In the genomic region with DNA sequence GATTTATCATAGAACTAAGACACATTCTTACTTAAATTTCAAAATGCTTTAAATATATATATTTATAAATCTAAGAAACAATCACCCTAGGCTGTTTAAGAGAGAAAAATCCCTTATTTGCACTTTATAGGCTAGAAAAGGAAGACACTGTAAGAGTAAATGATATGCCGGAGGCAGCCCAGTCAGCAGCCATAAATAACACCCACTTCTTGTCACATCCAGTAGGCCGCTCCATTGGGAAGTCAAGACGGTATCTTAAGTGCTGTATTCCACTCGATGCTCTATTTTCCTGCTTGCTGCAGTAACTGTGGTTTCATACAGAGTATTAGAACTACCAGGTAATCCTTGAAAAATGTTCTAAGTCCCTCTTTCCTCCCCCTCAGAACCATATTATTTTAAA, we compare ENCODE assay signal across 21 cellular contexts.
"Had no signal": no experiment of that assay in that cellular context is flagged by ENCODE, and none has a peak within 500 bp of the region (broad histone marks: within the 10 kb centered on the region; RNA-seq: fewer than 3 reads in every experiment).

No MANE protein-coding gene starts in this region.

- DNase-seq: cortex of kidney; effector memory CD8-positive, alpha-beta T cell; erythroblast; esophagus squamous epithelium; foreskin melanocyte; glutamatergic neuron; heart right ventricle; hippocampal formation; left cardiac atrium; left ventricle myocardium inferior; lower lobe of right lung; naive thymus-derived CD8-positive, alpha-beta T cell; occipital lobe; ovary; posterior cingulate gyrus; right lobe of liver; small intestine; stimulated activated CD4-positive, alpha-beta T cell treated with anti-CD3 and anti-CD28 coated beads, Interleukin-15, amount 100 ng/mL, for 24 hours; stimulated activated CD4-positive, alpha-beta T cell treated with anti-CD3 and anti-CD28 coated beads, Interleukin-2, amount 100 ng/mL, for 48 hours; stimulated activated naive B cell treated with anti-CD40 and anti-IgM and Interleukin-4, amounts not matched to agents 10 μg/mL and 1 μg/mL and 100 μg/mL, for 72 hours; upper lobe of left lung had no signal

- ATAC-seq: effector memory CD8-positive, alpha-beta T cell; heart right ventricle; left cardiac atrium; lower lobe of right lung; naive thymus-derived CD8-positive, alpha-beta T cell; right lobe of liver; stimulated activated naive B cell treated with anti-CD40 and anti-IgM and Interleukin-4, amounts not matched to agents 10 μg/mL and 1 μg/mL and 100 μg/mL, for 72 hours had no signal
